ENCODE assay signal across 1 cellular context in genomic region chr10:72275351-72276012, GRCh38.
TF ChIP-seq lines count a peak whose summit lies in the region.

No MANE protein-coding gene starts in this region.

TF ChIP-seq in GM12878, 131 proteins besides CTCF, POLR2A, EP300 and RAD21 (continued from another document):
- TF ChIP-seq, protein P1, sequence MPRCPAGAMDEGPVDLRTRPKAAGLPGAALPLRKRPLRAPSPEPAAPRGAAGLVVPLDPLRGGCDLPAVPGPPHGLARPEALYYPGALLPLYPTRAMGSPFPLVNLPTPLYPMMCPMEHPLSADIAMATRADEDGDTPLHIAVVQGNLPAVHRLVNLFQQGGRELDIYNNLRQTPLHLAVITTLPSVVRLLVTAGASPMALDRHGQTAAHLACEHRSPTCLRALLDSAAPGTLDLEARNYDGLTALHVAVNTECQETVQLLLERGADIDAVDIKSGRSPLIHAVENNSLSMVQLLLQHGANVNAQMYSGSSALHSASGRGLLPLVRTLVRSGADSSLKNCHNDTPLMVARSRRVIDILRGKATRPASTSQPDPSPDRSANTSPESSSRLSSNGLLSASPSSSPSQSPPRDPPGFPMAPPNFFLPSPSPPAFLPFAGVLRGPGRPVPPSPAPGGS (IDR thresholded peaks at IDR 0.05; ENCODE audit: borderline replicate concordance, insufficient read depth, low read depth, low read length, poor library complexity, severe bottlenecking) = no peak
- TF ChIP-seq, protein P2, sequence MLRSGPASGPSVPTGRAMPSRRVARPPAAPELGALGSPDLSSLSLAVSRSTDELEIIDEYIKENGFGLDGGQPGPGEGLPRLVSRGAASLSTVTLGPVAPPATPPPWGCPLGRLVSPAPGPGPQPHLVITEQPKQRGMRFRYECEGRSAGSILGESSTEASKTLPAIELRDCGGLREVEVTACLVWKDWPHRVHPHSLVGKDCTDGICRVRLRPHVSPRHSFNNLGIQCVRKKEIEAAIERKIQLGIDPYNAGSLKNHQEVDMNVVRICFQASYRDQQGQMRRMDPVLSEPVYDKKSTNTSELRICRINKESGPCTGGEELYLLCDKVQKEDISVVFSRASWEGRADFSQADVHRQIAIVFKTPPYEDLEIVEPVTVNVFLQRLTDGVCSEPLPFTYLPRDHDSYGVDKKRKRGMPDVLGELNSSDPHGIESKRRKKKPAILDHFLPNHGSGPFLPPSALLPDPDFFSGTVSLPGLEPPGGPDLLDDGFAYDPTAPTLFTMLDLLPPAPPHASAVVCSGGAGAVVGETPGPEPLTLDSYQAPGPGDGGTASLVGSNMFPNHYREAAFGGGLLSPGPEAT (IDR thresholded peaks at IDR 0.05; ENCODE audit: low read depth) = 0 out of 2 replicates have a peak, but pooled peaks have one; percentile 8
- TF ChIP-seq ZNF274 (IDR thresholded peaks at IDR 0.05; ENCODE audit: insufficient read depth, insufficient read length) (no peak), SMC3 (IDR thresholded peaks at IDR 0.05; ENCODE audit: borderline replicate concordance, low read length) (0 out of 2 replicates have a peak, but pooled peaks have one; percentile 14), ETV6 (conservative IDR thresholded peaks at IDR 0.05 in 1 of 2, IDR thresholded peaks at IDR 0.05 in 1 of 2; ENCODE audit: borderline replicate concordance in 1 of 2, low read depth in 1 of 2) (no peak), HDGF (IDR thresholded peaks at IDR 0.05) (no peak), RAD51 (IDR thresholded peaks at IDR 0.05) (0 out of 2 replicates have a peak, but pooled peaks have one; percentile 34), MXI1 (IDR thresholded peaks at IDR 0.05; ENCODE audit: low read depth, low read length) (0 out of 2 replicates have a peak, but pooled peaks have one; percentile 47), NR2F1 (conservative IDR thresholded peaks at IDR 0.05) (peak; percentile 55), POLR2AphosphoS5 (IDR thresholded peaks at IDR 0.05; ENCODE audit: low read length) (peak; percentile 15; the same call in 1 of the 2 replicates), POU2F2 (IDR thresholded peaks at IDR 0.05; ENCODE audit: borderline replicate concordance, low read depth, low read length) (0 out of 3 replicates have a peak, but pooled peaks have one; percentile 15), SREBF2 (IDR thresholded peaks at IDR 0.05; ENCODE audit: low read length) (no peak), CREB1 (IDR thresholded peaks at IDR 0.05; ENCODE audit: low read depth) (0 out of 2 replicates have a peak, but pooled peaks have one; percentile 21), BACH1 (IDR thresholded peaks at IDR 0.05; ENCODE audit: borderline replicate concordance) (peak; percentile 90), BHLHE40 (IDR thresholded peaks at IDR 0.05; ENCODE audit: borderline replicate concordance in 1 of 2, low read depth in 2 of 2, low read length in 1 of 2) (peak; percentile 79 to 86), CHD2 (IDR thresholded peaks at IDR 0.05; ENCODE audit: borderline replicate concordance, low read depth, low read length) (no peak), MLLT1 (IDR thresholded peaks at IDR 0.05) (peak; percentile 80), USF2 (IDR thresholded peaks at IDR 0.05; ENCODE audit: borderline replicate concordance, low read depth, low read length) (peak; percentile 1), NR2C1 (IDR thresholded peaks at IDR 0.05) (peak; percentile 58; the same call in 1 of the 2 replicates), CEBPB (IDR thresholded peaks at IDR 0.05; ENCODE audit: borderline replicate concordance in 1 of 2, low read depth in 2 of 2, low read length in 2 of 2) (no peak), RUNX3 (IDR thresholded peaks at IDR 0.05; ENCODE audit: low read length) (peak; percentile 2), KLF5 (IDR thresholded peaks at IDR 0.05; ENCODE audit: partially characterized antibody) (no peak), FOXK2 (IDR thresholded peaks at IDR 0.05) (no peak), CREM (IDR thresholded peaks at IDR 0.05; ENCODE audit: low read depth) (0 out of 2 replicates have a peak, but pooled peaks have one; percentile 12), TBL1XR1 (IDR thresholded peaks at IDR 0.05; ENCODE audit: low read depth, low read length) (0 out of 2 replicates have a peak, but pooled peaks have one; percentile 18)
- TF ChIP-seq, protein P3, sequence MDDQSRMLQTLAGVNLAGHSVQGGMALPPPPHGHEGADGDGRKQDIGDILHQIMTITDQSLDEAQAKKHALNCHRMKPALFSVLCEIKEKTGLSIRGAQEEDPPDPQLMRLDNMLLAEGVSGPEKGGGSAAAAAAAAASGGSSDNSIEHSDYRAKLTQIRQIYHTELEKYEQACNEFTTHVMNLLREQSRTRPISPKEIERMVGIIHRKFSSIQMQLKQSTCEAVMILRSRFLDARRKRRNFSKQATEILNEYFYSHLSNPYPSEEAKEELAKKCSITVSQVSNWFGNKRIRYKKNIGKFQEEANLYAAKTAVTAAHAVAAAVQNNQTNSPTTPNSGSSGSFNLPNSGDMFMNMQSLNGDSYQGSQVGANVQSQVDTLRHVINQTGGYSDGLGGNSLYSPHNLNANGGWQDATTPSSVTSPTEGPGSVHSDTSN (IDR thresholded peaks at IDR 0.05; ENCODE audit: insufficient replicate concordance, low read depth, low read length) = peak; percentile 15
- TF ChIP-seq, protein P4, sequence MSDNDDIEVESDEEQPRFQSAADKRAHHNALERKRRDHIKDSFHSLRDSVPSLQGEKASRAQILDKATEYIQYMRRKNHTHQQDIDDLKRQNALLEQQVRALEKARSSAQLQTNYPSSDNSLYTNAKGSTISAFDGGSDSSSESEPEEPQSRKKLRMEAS (IDR thresholded peaks at IDR 0.05; ENCODE audit: low read depth, low read length) = peak; percentile 81
